Comparison of ENCODE assay signal across 1 cellular context in the genomic region with DNA sequence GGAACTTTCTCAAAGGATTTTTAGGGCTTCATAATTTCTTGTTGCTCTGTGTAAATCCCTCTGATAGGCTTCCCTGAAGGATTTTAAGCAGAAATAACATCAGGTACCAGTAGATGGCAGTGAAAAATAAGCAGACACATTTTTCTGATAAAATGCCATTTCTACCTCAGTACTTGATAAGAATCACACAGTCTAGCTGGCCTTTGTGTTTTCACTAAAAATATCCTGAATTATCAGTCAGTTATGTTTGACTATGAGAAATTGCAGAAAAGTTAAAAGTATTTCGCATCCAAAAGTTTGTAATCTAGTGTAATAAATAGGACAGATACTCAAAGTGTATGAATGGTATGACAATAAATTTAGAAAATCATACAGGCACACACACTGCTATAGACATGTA.
TF ChIP-seq lines count a peak whose summit lies in the region.

No MANE protein-coding gene starts in this region.

TF ChIP-seq in K562, 482 proteins besides CTCF, POLR2A, EP300 and RAD21 (continued from another document):
- TF ChIP-seq THRB (CRISPR knock-in tag; conservative IDR thresholded peaks at IDR 0.05) = no peak
